Comparison of ENCODE assay signal across 24 cellular contexts in genomic region chr17:59888145-59888750, GRCh38. TPM values are rescaled to one million over a fixed set of nuclear protein-coding genes. Genes with fewer than 3 reads are reported as not detected.
DNase-seq lines count a peak whose midpoint lies in the region; ATAC-seq and TF ChIP-seq lines count a peak whose summit lies in the region.
"Had no signal": no experiment of that assay in that cellular context is flagged by ENCODE, and none has a peak within 500 bp of the region (broad histone marks: within the 10 kb centered on the region; RNA-seq: fewer than 3 reads in every experiment).

No MANE protein-coding gene starts in this region.

- POLR2A ChIA-PET in activated naive CD8-positive, alpha-beta T cell treated with anti-CD3 and anti-CD28 coated beads, Interleukin-2, amount 10 ng/mL, durations not matched to agents 7 days and 5 days (lab: Charles Lee), result no interaction called here

- H3K36me3 Mint-ChIP-seq in activated naive CD8-positive, alpha-beta T cell treated with anti-CD3 and anti-CD28 coated beads, Interleukin-2, amount 10 ng/mL, durations not matched to agents 7 days and 5 days, result peaks cover 16% of the 10 kb centered on the region
- H3K36me3 Mint-ChIP-seq in activated naive CD8-positive, alpha-beta T cell treated with anti-CD3 and anti-CD28 coated beads for 36 hours, result peaks cover 19% of the 10 kb centered on the region
- peaks cover 7% of the 10 kb centered on the region for H3K36me3 Mint-ChIP-seq in chondrocyte (ENCODE audit: low read depth)

- DNase-seq in SIG-M5 treated with dmso at 0.1 percent for 504 hours (lab: John Stamatoyannopoulos, UW; ENCODE audit: unreplicated experiment), result peak; percentile 59
- no peak for DNase-seq in SIG-M5 (lab: John Stamatoyannopoulos, UW)
- no peak for DNase-seq in activated naive CD8-positive, alpha-beta T cell treated with anti-CD3 and anti-CD28 coated beads, Interleukin-2, amount 10 ng/mL, durations not matched to agents 7 days and 5 days
- DNase-seq in activated naive CD8-positive, alpha-beta T cell treated with anti-CD3 and anti-CD28 coated beads for 36 hours, result no peak
- peak; percentile 15 for DNase-seq in chondrocyte (ENCODE audit: low spot score)
- DNase-seq in DMS53 treated with DMSO at 0.1 percent for 48 hours (lab: John Stamatoyannopoulos, UW; ENCODE audit: unreplicated experiment), result no peak
- DNase-seq: activated CD4-positive, alpha-beta T cell treated with anti-CD3 and anti-CD28 coated beads for 1 hour; body of pancreas; head of caudate nucleus; HFFc6; kidney glomerular epithelial cell; lower lobe of right lung; mucosa of descending colon; NCI-H1436; NCI-H2081 treated with DMSO at 0.1 percent for 48 hours; NCI-H226; NCI-H69; SJCRH30; stimulated activated naive CD4-positive, alpha-beta T cell had no signal

- ATAC-seq in activated naive CD8-positive, alpha-beta T cell treated with anti-CD3 and anti-CD28 coated beads, Interleukin-2, amount 10 ng/mL, durations not matched to agents 7 days and 5 days (ENCODE audit: low read depth), result no peak
- ATAC-seq in HG03159 (IDR thresholded peaks at IDR 0.05; ENCODE audit: unreplicated experiment), result no peak
- ATAC-seq: activated T-helper 17 cell treated with anti-CD3 and anti-CD28 coated beads, Interleukin-2, amount 50 U/mL, for 72 hours; body of pancreas; GM23338; lower lobe of right lung; mucosa of descending colon; sciatic nerve had no signal

- H3K27me3 Mint-ChIP-seq in activated naive CD8-positive, alpha-beta T cell treated with anti-CD3 and anti-CD28 coated beads, Interleukin-2, amount 10 ng/mL, durations not matched to agents 7 days and 5 days, result no peaks in the 10 kb centered on the region
- H3K27me3 Mint-ChIP-seq in activated naive CD8-positive, alpha-beta T cell treated with anti-CD3 and anti-CD28 coated beads for 36 hours, result no peaks in the 10 kb centered on the region
- H3K27me3 Mint-ChIP-seq in chondrocyte (ENCODE audit: low read depth), result no peaks in the 10 kb centered on the region
- H3K27me3 Mint-ChIP-seq: activated T-helper 17 cell treated with anti-CD3 and anti-CD28 coated beads, Interleukin-2, amount 50 U/mL, for 72 hours had no signal

- no peak overlapping the region for H3K4me3 Mint-ChIP-seq in activated naive CD8-positive, alpha-beta T cell treated with anti-CD3 and anti-CD28 coated beads, Interleukin-2, amount 10 ng/mL, durations not matched to agents 7 days and 5 days
- H3K4me3 Mint-ChIP-seq in activated naive CD8-positive, alpha-beta T cell treated with anti-CD3 and anti-CD28 coated beads for 36 hours, result no peak overlapping the region
- no peak overlapping the region for H3K4me3 Mint-ChIP-seq in chondrocyte (ENCODE audit: unreplicated experiment)
- H3K4me3 Mint-ChIP-seq: activated T-helper 17 cell treated with anti-CD3 and anti-CD28 coated beads, Interleukin-2, amount 50 U/mL, for 72 hours; GM23338; HFFc6 had no signal

- no peak for TF ChIP-seq CTCF in chondrocyte (IDR thresholded peaks at IDR 0.05)
- TF ChIP-seq CTCF in subcutaneous adipose tissue (IDR thresholded peaks at IDR 0.05; ENCODE audit: low read depth), result peak; percentile 88

- H3K27ac Mint-ChIP-seq in activated naive CD8-positive, alpha-beta T cell treated with anti-CD3 and anti-CD28 coated beads, Interleukin-2, amount 10 ng/mL, durations not matched to agents 7 days and 5 days, result peak overlapping the region; percentile 0
- H3K27ac Mint-ChIP-seq in activated naive CD8-positive, alpha-beta T cell treated with anti-CD3 and anti-CD28 coated beads for 36 hours, result no peak overlapping the region
- no peak overlapping the region for H3K27ac Mint-ChIP-seq in chondrocyte (ENCODE audit: unreplicated experiment)
- H3K27ac Mint-ChIP-seq: activated T-helper 17 cell treated with anti-CD3 and anti-CD28 coated beads, Interleukin-2, amount 50 U/mL, for 72 hours; GM23338; HFFc6 had no signal

- H3K4me1 Mint-ChIP-seq in activated naive CD8-positive, alpha-beta T cell treated with anti-CD3 and anti-CD28 coated beads, Interleukin-2, amount 10 ng/mL, durations not matched to agents 7 days and 5 days, result peaks cover 17% of the 10 kb centered on the region
- peaks cover 27% of the 10 kb centered on the region for H3K4me1 Mint-ChIP-seq in activated naive CD8-positive, alpha-beta T cell treated with anti-CD3 and anti-CD28 coated beads for 36 hours
- H3K4me1 Mint-ChIP-seq in chondrocyte (ENCODE audit: low read depth), result peaks cover 14% of the 10 kb centered on the region

- no peaks in the 10 kb centered on the region for H3K9me3 Mint-ChIP-seq in activated naive CD8-positive, alpha-beta T cell treated with anti-CD3 and anti-CD28 coated beads, Interleukin-2, amount 10 ng/mL, durations not matched to agents 7 days and 5 days
- H3K9me3 Mint-ChIP-seq in activated naive CD8-positive, alpha-beta T cell treated with anti-CD3 and anti-CD28 coated beads for 36 hours, result no peaks in the 10 kb centered on the region
- no peaks in the 10 kb centered on the region for H3K9me3 Mint-ChIP-seq in chondrocyte (ENCODE audit: low read depth)
- H3K9me3 Mint-ChIP-seq: activated T-helper 17 cell treated with anti-CD3 and anti-CD28 coated beads, Interleukin-2, amount 50 U/mL, for 72 hours; GM23338; HFFc6 had no signal

RNA-seq across cellular contexts. Expression of gene TUBD1, which starts 4.5 kb away (rescaled TPM):
- 10 to 100 TPM; 16.5 to 21.1 TPM for total RNA-seq in activated naive CD8-positive, alpha-beta T cell treated with anti-CD3 and anti-CD28 coated beads, Interleukin-2, amount 10 ng/mL, durations not matched to agents 7 days and 5 days
- total RNA-seq in activated naive CD8-positive, alpha-beta T cell treated with anti-CD3 and anti-CD28 coated beads for 36 hours, result 1 to 10 TPM; 7.6 to 7.8 TPM
- 6.0 to 10.5 TPM (median 6.0 TPM) in 3 replicates for total RNA-seq in chondrocyte
- 10 to 100 TPM in 2 of 4 donors, 1 to 10 TPM in 2; 5.5 to 13.4 (median 9.7) TPM for total RNA-seq in subcutaneous adipose tissue

RNA-seq across cellular contexts. Expression of gene RPS6KB1, which starts 4.7 kb away (rescaled TPM):
- 10 to 100 TPM; 46.3 to 49.4 TPM for total RNA-seq in activated naive CD8-positive, alpha-beta T cell treated with anti-CD3 and anti-CD28 coated beads, Interleukin-2, amount 10 ng/mL, durations not matched to agents 7 days and 5 days
- 10 to 100 TPM; 47.9 to 61.6 TPM for total RNA-seq in activated naive CD8-positive, alpha-beta T cell treated with anti-CD3 and anti-CD28 coated beads for 36 hours
- 29.0 to 36.9 TPM (median 29.6 TPM) in 3 replicates for total RNA-seq in chondrocyte
- total RNA-seq in subcutaneous adipose tissue, result 10 to 100 TPM; 26.5 to 45.5 (median 35.0) TPM

Comparison
In these comparisons a context has a peak if more than half of its experiments do, and no peak if none do; other contexts are left out.
1. DNase-seq: peak in SIG-M5 treated with dmso at 0.1 percent for 504 hours (single experiment) and chondrocyte (single experiment); none in SIG-M5 (single experiment), activated naive CD8-positive, alpha-beta T cell treated with anti-CD3 and anti-CD28 coated beads, Interleukin-2, amount 10 ng/mL, durations not matched to agents 7 days and 5 days (single experiment), activated naive CD8-positive, alpha-beta T cell treated with anti-CD3 and anti-CD28 coated beads for 36 hours (single experiment) and DMS53 treated with DMSO at 0.1 percent for 48 hours (single experiment).